In genomic region chr16:57516176-57516725, GRCh38 we compare ENCODE assay signal across 18 cellular contexts. TPM values are rescaled to one million over a fixed set of nuclear protein-coding genes. Genes with fewer than 3 reads are reported as not detected.
"Had no signal": no experiment of that assay in that cellular context is flagged by ENCODE, and none has a peak within 500 bp of the region (broad histone marks: within the 10 kb centered on the region; RNA-seq: fewer than 3 reads in every experiment).

No MANE protein-coding gene starts in this region.

- DNase-seq: activated CD4-positive, alpha-beta T cell treated with anti-CD3 and anti-CD28 coated beads, Interleukin-2, amount 50 U/mL, for 4 hours; activated gamma-delta T cell; activated T-cell treated with anti-CD3 and anti-CD28 coated beads, Interleukin-2, amount 50 U/mL, for 72 hours; brain microvascular endothelial cell; cerebellar nuclear complex; cortex of kidney; immature natural killer cell; kidney glomerular epithelial cell; left ventricle myocardium inferior; mammary epithelial cell; midbrain; ovary; psoas muscle; stimulated activated CD4-positive, alpha-beta T cell treated with anti-CD3 and anti-CD28 coated beads, Interleukin-4, amount 100 ng/mL, for 4 hours; stimulated activated naive B cell treated with anti-CD40 and anti-IgM and Interleukin-4, amounts not matched to agents 10 μg/mL and 1 μg/mL and 100 μg/mL, for 72 hours had no signal

- H2AFZ ChIP-seq: neural progenitor cell had no signal

- H3K4me2 ChIP-seq: neural progenitor cell had no signal

- H3K36me3 ChIP-seq: neural progenitor cell, ovary had no signal

- H3K9me3 ChIP-seq: left ventricle myocardium inferior, ovary, psoas muscle, thoracic aorta had no signal

- H3K4me3 ChIP-seq: left ventricle myocardium inferior, neural progenitor cell, ovary, psoas muscle, thoracic aorta had no signal

- H3K4me1 ChIP-seq: neural progenitor cell, psoas muscle had no signal

- H3K27ac ChIP-seq: brain microvascular endothelial cell, left ventricle myocardium inferior, neural progenitor cell, ovary, psoas muscle, thoracic aorta had no signal

- H3K27me3 ChIP-seq: brain microvascular endothelial cell, neural progenitor cell, ovary had no signal

- H3K9ac ChIP-seq: neural progenitor cell had no signal

- ATAC-seq: activated T-cell treated with anti-CD3 and anti-CD28 coated beads, Interleukin-2, amount 50 U/mL, for 72 hours; psoas muscle; sciatic nerve; stimulated activated naive B cell treated with anti-CD40 and anti-IgM and Interleukin-4, amounts not matched to agents 10 μg/mL and 1 μg/mL and 100 μg/mL, for 72 hours had no signal

RNA-seq across cellular contexts. Expression of gene ADGRG5, which starts 26.2 kb away (rescaled TPM):
- total RNA-seq: left ventricle myocardium inferior, mammary epithelial cell had no signal
- polyA plus RNA-seq: mammary epithelial cell had no signal
